ENCODE assay signal across 9 cellular contexts in genomic region chrX:71285929-71286328, GRCh38. TPM values are rescaled to one million over a fixed set of nuclear protein-coding genes. Genes with fewer than 3 reads are reported as not detected.
DNase-seq lines count a peak whose midpoint lies in the region; ATAC-seq, FAIRE-seq and TF ChIP-seq lines count a peak whose summit lies in the region.
"Had no signal": no experiment of that assay in that cellular context is flagged by ENCODE, and none has a peak within 500 bp of the region (broad histone marks: within the 10 kb centered on the region; RNA-seq: fewer than 3 reads in every experiment).

No MANE protein-coding gene starts in this region.

- POLR2A ChIA-PET in IMR-90 (lab: Charles Lee; ENCODE audit: unreplicated experiment) = no interaction called here
- POLR2A ChIA-PET in GM12878 (lab: Charles Lee) = no interaction called here

- TF ChIP-seq POLR2A in IMR-90 (IDR thresholded peaks at IDR 0.05; ENCODE audit: low read depth, low read length) (no peak), GM12878 (IDR thresholded peaks at IDR 0.05; ENCODE audit: low read depth, low read length) (no peak)

- H3K23ac ChIP-seq in IMR-90 (ENCODE audit: low read depth, low read length) = no peak overlapping the region

- no peak overlapping the region for H3K27ac Mint-ChIP-seq in mesothelial cell of epicardium

- peak overlapping the region; percentile 63 to 82 (median 73); a peak in 19 of 20 replicates for H3K4me3 ChIP-seq in BLaER1 treated with 17β-estradiol and CSF1 and Interleukin-3, amounts not matched to agents 10 nM and 100 nM
- peak overlapping the region; percentile 22 for H3K4me3 ChIP-seq in IMR-90 (ENCODE audit: insufficient read depth, low read depth, low read length)
- peak overlapping the region; percentile 78 for H3K4me3 ChIP-seq in GM12878

- H3K27me3 Mint-ChIP-seq in mesothelial cell of epicardium (ENCODE audit: low read depth) = no peaks in the 10 kb centered on the region

- peaks cover 0 to 30% (median 10%) of the 10 kb centered on the region in 11 experiments; a peak in 12 of 22 replicates for H3K9me3 ChIP-seq in BLaER1 treated with 17β-estradiol and CSF1 and Interleukin-3, amounts not matched to agents 10 nM and 100 nM (replicated peaks in 1 of 11)
- no peaks in the 10 kb centered on the region; the same call in 1 of the 2 replicates for H3K9me3 ChIP-seq in IMR-90 (ENCODE audit: control insufficient read depth, insufficient read depth, low read length)
- H3K9me3 ChIP-seq in GM12878 (replicated peaks; ENCODE audit: control insufficient read depth, insufficient read depth, low read length) = no peaks in the 10 kb centered on the region; the same call in 2 of the 3 replicates

- peak overlapping the region; percentile 54 to 84 (median 69); a peak in 21 of 22 replicates for H3K4me2 ChIP-seq in BLaER1 treated with 17β-estradiol and CSF1 and Interleukin-3, amounts not matched to agents 10 nM and 100 nM
- peak overlapping the region; percentile 52; the same call in 1 of the 2 replicates for H3K4me2 ChIP-seq in IMR-90 (ENCODE audit: low read depth, low read length)
- H3K4me2 ChIP-seq in GM12878 (ENCODE audit: control insufficient read depth, insufficient read depth) = peak overlapping the region; percentile 60

- no peak overlapping the region for H2AK5ac ChIP-seq in IMR-90 (ENCODE audit: low read depth, low read length)

- no peak overlapping the region for H3K14ac ChIP-seq in IMR-90 (replicated peaks; ENCODE audit: low read depth, low read length)

- FAIRE-seq in GM12878 (lab: Jason Lieb, UNC) = no peak

- intact Hi-C loops in IMR-90 (cut with micrococcal nuclease) = loop anchor here (2.0 kb wide), 2 partner anchors 31 to 103 kb away; partner anchors contain the start of gene ZMYM3
- intact Hi-C loops in GM12878 (cut with micrococcal nuclease; ENCODE audit: unreplicated experiment) = loop anchor here (2.0 to 10.0 kb wide), 2 partner anchors 89 to 191 kb away; partner anchors contain the start of gene FOXO4

- no peak overlapping the region for H2AK9ac ChIP-seq in IMR-90 (replicated peaks; ENCODE audit: low read depth, low read length, poor library complexity)

- H3K9ac ChIP-seq in BLaER1 treated with 17β-estradiol and CSF1 and Interleukin-3, amounts not matched to agents 10 nM and 100 nM = peak overlapping the region; percentile 35 to 99 (median 97); a peak in 11 of 22 replicates
- H3K9ac ChIP-seq in IMR-90 (ENCODE audit: low read depth, low read length) = no peak overlapping the region; the same call in 1 of the 2 replicates
- no peak overlapping the region for H3K9ac ChIP-seq in GM12878 (ENCODE audit: control insufficient read depth, insufficient read depth, low read length)

- H2BK15ac ChIP-seq in IMR-90 (ENCODE audit: low read depth, low read length) = no peak overlapping the region

- in situ Hi-C loops in IMR-90 (cut with MboI; ENCODE audit: low sequenced_read_pairs) (no loop called here), GM12878 (cut with MboI) (no loop called here)

- peaks cover 4 to 61% (median 42%) of the 10 kb centered on the region in 11 experiments; a peak in 19 of 22 replicates for H3K27me3 ChIP-seq in BLaER1 treated with 17β-estradiol and CSF1 and Interleukin-3, amounts not matched to agents 10 nM and 100 nM
- H3K27me3 ChIP-seq in IMR-90 (ENCODE audit: control insufficient read depth, insufficient read depth, low read length) (no peaks in the 10 kb centered on the region), GM12878 (replicated peaks in 1 of 2; ENCODE audit: control insufficient read depth in 2 of 2, insufficient read depth in 2 of 2, low read length in 1 of 2) (no peaks in the 10 kb centered on the region)

- RAD21 ChIA-PET in GM12878 (lab: Charles Lee; ENCODE audit: unreplicated experiment) = interaction anchor here (1.2 kb wide), 1 partner anchor 88 kb away, joined by 3 read pairs; no protein-coding TSS in a partner anchor

- no peak overlapping the region for H3K56ac ChIP-seq in IMR-90 (ENCODE audit: extremely low read depth, insufficient read depth, low read length)

- BruUV-seq in IMR-90 (replicated peaks; lab: Mats Ljungman, UMichigan) (no TSS peak), GM12878 (replicated peaks; lab: Mats Ljungman, UMichigan) (no TSS peak)

- no peak overlapping the region for H4K8ac ChIP-seq in IMR-90 (ENCODE audit: low read depth in 2 of 2, low read length in 2 of 2)

- TF ChIP-seq RAD21 in IMR-90 (IDR thresholded peaks at IDR 0.05; ENCODE audit: low read length) = no peak
- no peak for TF ChIP-seq RAD21 in GM12878 (IDR thresholded peaks at IDR 0.05; ENCODE audit: insufficient read depth, low read depth, low read length)

- H3K4ac ChIP-seq in IMR-90 (ENCODE audit: low read depth, low read length) = no peak overlapping the region

- H2BK5ac ChIP-seq in IMR-90 (ENCODE audit: low read depth, low read length, poor library complexity, severe bottlenecking) = no peak overlapping the region

- SMC1A ChIA-PET in GM12878 (lab: Charles Lee; ENCODE audit: uncharacterized antibody, unreplicated experiment) = no interaction called here

- no peak overlapping the region for H4K5ac ChIP-seq in IMR-90 (ENCODE audit: low read depth, low read length)

- no peak for DNase-seq in IMR-90
- no peak for DNase-seq in GM12878 (ENCODE audit: low read depth, low spot score)
- DNase-seq in mesothelial cell of epicardium (ENCODE audit: low spot score in 2 of 2, unreplicated experiment in 2 of 2) = no peak
- DNase-seq in activated gamma-delta T cell (lab: John Stamatoyannopoulos, UW) = no peak
- no peak for DNase-seq in C1 segment of cervical spinal cord (lab: John Stamatoyannopoulos, UW)
- no peak for DNase-seq in HuH-7 (ENCODE audit: low spot score)
- DNase-seq: retina had no signal

- no peak overlapping the region for H4K91ac ChIP-seq in IMR-90 (ENCODE audit: insufficient read depth, low read depth, low read length)

- TF ChIP-seq CTCF in IMR-90 (conservative IDR thresholded peaks at IDR 0.05; ENCODE audit: low read depth, low read length) = no peak
- TF ChIP-seq CTCF in GM12878 (IDR thresholded peaks at IDR 0.05 in 2 of 3, conservative IDR thresholded peaks at IDR 0.05 in 1 of 3; ENCODE audit: control insufficient read depth in 2 of 3, extremely low read depth in 1 of 3, insufficient read depth in 1 of 3, low read depth in 3 of 3, low read length in 3 of 3) = no peak
- TF ChIP-seq CTCF in mesothelial cell of epicardium (IDR thresholded peaks at IDR 0.05; ENCODE audit: unreplicated experiment) = no peak

- no peak for TF ChIP-seq EP300 in GM12878 (IDR thresholded peaks at IDR 0.05; ENCODE audit: borderline replicate concordance in 1 of 2, control insufficient read depth in 1 of 2, low read depth in 2 of 2, low read length in 2 of 2)

- H3K9me3 Mint-ChIP-seq in mesothelial cell of epicardium = peaks cover 5% of the 10 kb centered on the region

- H2BK20ac ChIP-seq in IMR-90 (ENCODE audit: low read depth, low read length) = no peak overlapping the region

- H3K27ac ChIP-seq in BLaER1 treated with 17β-estradiol and CSF1 and Interleukin-3, amounts not matched to agents 10 nM and 100 nM = no peak overlapping the region
- H3K27ac ChIP-seq in IMR-90 (ENCODE audit: insufficient read depth, low read length) = no peak overlapping the region
- H3K27ac ChIP-seq in GM12878 (ENCODE audit: control insufficient read depth, insufficient read depth) = no peak overlapping the region

- H4K20me1 ChIP-seq in BLaER1 treated with 17β-estradiol and CSF1 and Interleukin-3, amounts not matched to agents 10 nM and 100 nM = peaks cover 62 to 72% (median 69%) of the 10 kb centered on the region in 11 experiments
- peaks cover 51% of the 10 kb centered on the region for H4K20me1 ChIP-seq in IMR-90 (ENCODE audit: insufficient read depth, low read length)
- no peaks in the 10 kb centered on the region for H4K20me1 ChIP-seq in GM12878 (ENCODE audit: control insufficient read depth, insufficient read depth)

- no peaks in the 10 kb centered on the region for H3K9me1 ChIP-seq in IMR-90 (ENCODE audit: insufficient read depth, low read length)

- dilution Hi-C loops in IMR-90 (cut with HindIII; ENCODE audit: low sequenced_read_pairs, unreplicated experiment) = no loop called here

- peaks cover 3 to 17% (median 12%) of the 10 kb centered on the region in 10 experiments; a peak in 10 of 20 replicates for H3K4me1 ChIP-seq in BLaER1 treated with 17β-estradiol and CSF1 and Interleukin-3, amounts not matched to agents 10 nM and 100 nM
- H3K4me1 ChIP-seq in IMR-90 (ENCODE audit: control insufficient read depth, insufficient read depth, low read length) (no peaks in the 10 kb centered on the region), GM12878 (ENCODE audit: control insufficient read depth, insufficient read depth, low read length) (peaks cover 4% of the 10 kb centered on the region)

- no peak overlapping the region for H2AFZ ChIP-seq in IMR-90 (replicated peaks; ENCODE audit: low read length, poor library complexity)
- no peak overlapping the region for H2AFZ ChIP-seq in GM12878 (ENCODE audit: control insufficient read depth, low read depth, low read length)

- peaks cover 9% of the 10 kb centered on the region for H3K36me3 Mint-ChIP-seq in mesothelial cell of epicardium

- H3K4me1 Mint-ChIP-seq in mesothelial cell of epicardium = peaks cover 8% of the 10 kb centered on the region

- H2BK120ac ChIP-seq in IMR-90 (ENCODE audit: low read depth, low read length) = no peak overlapping the region

- peaks cover 0 to 4% of the 10 kb centered on the region in 2 experiments; a peak in 1 of 4 replicates for H3K79me1 ChIP-seq in IMR-90 (ENCODE audit: low read depth in 1 of 2, low read length in 2 of 2)

- peaks cover 11 to 62% (median 39%) of the 10 kb centered on the region in 11 experiments; a peak in 21 of 22 replicates for H3K36me3 ChIP-seq in BLaER1 treated with 17β-estradiol and CSF1 and Interleukin-3, amounts not matched to agents 10 nM and 100 nM
- H3K36me3 ChIP-seq in IMR-90 (ENCODE audit: control insufficient read depth, insufficient read depth, low read length) = peaks cover 11% of the 10 kb centered on the region
- no peaks in the 10 kb centered on the region; a peak in 1 of 4 replicates for H3K36me3 ChIP-seq in GM12878 (ENCODE audit: control insufficient read depth in 2 of 2, insufficient read depth in 2 of 2, low read length in 1 of 2)

- no peak for ATAC-seq in IMR-90 (ENCODE audit: low read depth)
- no peak for ATAC-seq in GM12878
- ATAC-seq in GM18868 (IDR thresholded peaks at IDR 0.05; ENCODE audit: unreplicated experiment) = no peak

- no peak overlapping the region for H3K18ac ChIP-seq in IMR-90 (ENCODE audit: low read depth, low read length)

- peak overlapping the region; percentile 93 for H3K4me3 Mint-ChIP-seq in mesothelial cell of epicardium

- peaks cover 58% of the 10 kb centered on the region for H3K79me2 ChIP-seq in GM12878 (ENCODE audit: control insufficient read depth, insufficient read depth, low read length)

- CTCF ChIA-PET in IMR-90 (lab: Yijun Ruan, JAX) = no interaction called here
- CTCF ChIA-PET in GM12878 (lab: Yijun Ruan, JAX) = no interaction called here

RNA-seq across cellular contexts. Expression of gene NONO, which starts 2.5 kb away (rescaled TPM):
- total RNA-seq in IMR-90 (2012; rRNA removed) (444 and 609 TPM in 2 replicates), GM12878 (2014; rRNA removed) (376 and 404 TPM in 2 replicates), GM12878 (2014; rRNA removed; fragmentation: Illumina TruSeq; extraction: Trizol) (418 and 433 TPM in 2 replicates), GM12878 (2021) (395 and 417 TPM in 2 replicates), mesothelial cell of epicardium (611 to 640 TPM (median 632 TPM) in 3 replicates)
- polyA plus RNA-seq in IMR-90 (2012; rRNA removed) (199 and 308 TPM in 2 replicates), GM12878 (2011; rRNA removed) (329 and 505 TPM in 2 replicates), GM12878 (2014; fragmentation: Illumina TruSeq; extraction: Trizol) (484 and 509 TPM in 2 replicates), GM12878 (2014; fragmentation: Nextera tagmentation; extraction: Ambion mirVana) (100 to 1,000 TPM; 206 to 359 TPM), GM12878 (2014; rRNA removed) (312 and 313 TPM in 2 replicates), GM12878 (2016; fragmentation: Nextera tagmentation; extraction: Ambion mirVana) (100 to 1,000 TPM; 350 to 371 TPM)
- 80.7 and 118 TPM in 2 replicates for polyA plus RNA-seq in IMR-90 (2012; cell fraction: cytosol; rRNA removed)
- polyA plus RNA-seq in IMR-90 (2012; cell fraction: nucleus; rRNA removed; ENCODE audit: low replicate concordance) = 119 and 311 TPM in 2 replicates
- 394 and 421 TPM in 2 replicates for total RNA-seq in GM12878 (2013; cell fraction: nucleolus; rRNA removed)
- 222 TPM for polyA plus RNA-seq in GM12878 (2011; ENCODE audit: low read depth)
- polyA plus RNA-seq in GM12878 (2011; cell fraction: cytosol; rRNA removed) = 404 and 494 TPM in 2 replicates
- 466 and 564 TPM in 2 replicates for polyA plus RNA-seq in GM12878 (2011; cell fraction: nucleus; rRNA removed)
- polyA plus RNA-seq in GM12878 (2012) = 264 and 294 TPM in 2 replicates
- 304 and 385 TPM in 2 replicates for polyA minus RNA-seq in GM12878 (2011; rRNA and poly(A)+ RNA removed)
- 130 and 170 TPM in 2 replicates for polyA minus RNA-seq in GM12878 (2011; cell fraction: cytosol; rRNA and poly(A)+ RNA removed)
- 66.3 and 122 TPM in 2 replicates for polyA minus RNA-seq in GM12878 (2011; cell fraction: nucleus; rRNA and poly(A)+ RNA removed)

RNA-seq across cellular contexts. Expression of gene ITGB1BP2, which starts 15.6 kb away (rescaled TPM):
- 1.7 and 3.0 TPM in 2 replicates for total RNA-seq in IMR-90 (2012; rRNA removed)
- polyA plus RNA-seq in IMR-90 (2012; rRNA removed) = 3.0 and 3.5 TPM in 2 replicates
- polyA plus RNA-seq in IMR-90 (2012; cell fraction: cytosol; rRNA removed) = 1.0 and 2.5 TPM in 2 replicates
- 4.8 and 9.0 TPM in 2 replicates for polyA plus RNA-seq in IMR-90 (2012; cell fraction: nucleus; rRNA removed; ENCODE audit: low replicate concordance)
- 16.3 and 21.8 TPM in 2 replicates for total RNA-seq in GM12878 (2013; cell fraction: nucleolus; rRNA removed)
- 2.1 and 2.3 TPM in 2 replicates for total RNA-seq in GM12878 (2014; rRNA removed)
- total RNA-seq in GM12878 (2014; rRNA removed; fragmentation: Illumina TruSeq; extraction: Trizol) = 1.8 TPM in 2 replicates
- total RNA-seq in GM12878 (2021) = 2.0 and 2.2 TPM in 2 replicates
- 1.8 TPM for polyA plus RNA-seq in GM12878 (2011; ENCODE audit: low read depth)
- 2.9 and 3.3 TPM in 2 replicates for polyA plus RNA-seq in GM12878 (2011; rRNA removed)
- 1.8 and 1.9 TPM in 2 replicates for polyA plus RNA-seq in GM12878 (2011; cell fraction: cytosol; rRNA removed)
- 18.5 and 22.1 TPM in 2 replicates for polyA plus RNA-seq in GM12878 (2011; cell fraction: nucleus; rRNA removed)
- 1.6 and 2.3 TPM in 2 replicates for polyA plus RNA-seq in GM12878 (2012)
- polyA plus RNA-seq in GM12878 (2014; fragmentation: Illumina TruSeq; extraction: Trizol) = 1.0 and 1.6 TPM in 2 replicates
- 1 to 10 TPM in 1 of 2 experiments, under 1 TPM in 1; 0.50 to 1.3 TPM for polyA plus RNA-seq in GM12878 (2014; fragmentation: Nextera tagmentation; extraction: Ambion mirVana)
- polyA plus RNA-seq in GM12878 (2014; rRNA removed) = 2.3 and 3.1 TPM in 2 replicates
- polyA plus RNA-seq in GM12878 (2016; fragmentation: Nextera tagmentation; extraction: Ambion mirVana) = under 1 TPM; 0.55 to 0.82 TPM
- 5.6 and 6.7 TPM in 2 replicates for polyA minus RNA-seq in GM12878 (2011; rRNA and poly(A)+ RNA removed)
- polyA minus RNA-seq in GM12878 (2011; cell fraction: cytosol; rRNA and poly(A)+ RNA removed) = 0.83 TPM in 1 of 2 replicates, not detected in the other
- polyA minus RNA-seq in GM12878 (2011; cell fraction: nucleus; rRNA and poly(A)+ RNA removed) = 5.2 and 15.5 TPM in 2 replicates
- 3.7 to 4.4 TPM (median 3.7 TPM) in 3 replicates for total RNA-seq in mesothelial cell of epicardium

RNA-seq across cellular contexts. Expression of gene ZMYM3, which starts 32.0 kb away (rescaled TPM):
- total RNA-seq in IMR-90 (2012; rRNA removed) (8.3 and 10.0 TPM in 2 replicates), GM12878 (2014; rRNA removed) (12.6 and 14.5 TPM in 2 replicates), GM12878 (2014; rRNA removed; fragmentation: Illumina TruSeq; extraction: Trizol) (9.9 and 10.1 TPM in 2 replicates), GM12878 (2021) (27.4 and 28.1 TPM in 2 replicates), mesothelial cell of epicardium (97.4 to 97.9 TPM (median 97.6 TPM) in 3 replicates)
- polyA plus RNA-seq in IMR-90 (2012; rRNA removed) (26.0 and 28.1 TPM in 2 replicates), GM12878 (2011; rRNA removed) (9.0 and 19.6 TPM in 2 replicates), GM12878 (2014; fragmentation: Illumina TruSeq; extraction: Trizol) (18.6 and 20.3 TPM in 2 replicates), GM12878 (2014; fragmentation: Nextera tagmentation; extraction: Ambion mirVana) (1 to 10 TPM; 2.3 to 5.1 TPM), GM12878 (2014; rRNA removed) (19.8 and 20.0 TPM in 2 replicates), GM12878 (2016; fragmentation: Nextera tagmentation; extraction: Ambion mirVana) (1 to 10 TPM; 9.6 to 10.0 TPM)
- polyA plus RNA-seq in IMR-90 (2012; cell fraction: cytosol; rRNA removed) = 13.7 and 18.7 TPM in 2 replicates
- 45.6 and 54.8 TPM in 2 replicates for polyA plus RNA-seq in IMR-90 (2012; cell fraction: nucleus; rRNA removed; ENCODE audit: low replicate concordance)
- total RNA-seq in GM12878 (2013; cell fraction: nucleolus; rRNA removed) = 51.1 and 53.3 TPM in 2 replicates
- 13.6 TPM for polyA plus RNA-seq in GM12878 (2011; ENCODE audit: low read depth)
- 22.3 and 26.0 TPM in 2 replicates for polyA plus RNA-seq in GM12878 (2011; cell fraction: cytosol; rRNA removed)
- 80.6 and 110 TPM in 2 replicates for polyA plus RNA-seq in GM12878 (2011; cell fraction: nucleus; rRNA removed)
- 18.0 and 22.7 TPM in 2 replicates for polyA plus RNA-seq in GM12878 (2012)
- 23.0 and 27.0 TPM in 2 replicates for polyA minus RNA-seq in GM12878 (2011; rRNA and poly(A)+ RNA removed)
- 14.2 and 15.6 TPM in 2 replicates for polyA minus RNA-seq in GM12878 (2011; cell fraction: cytosol; rRNA and poly(A)+ RNA removed)
- 22.5 and 27.5 TPM in 2 replicates for polyA minus RNA-seq in GM12878 (2011; cell fraction: nucleus; rRNA and poly(A)+ RNA removed)

Comparison
In these comparisons a context has a peak if more than half of its experiments do, and no peak if none do; other contexts are left out.
1. H3K4me3 ChIP-seq: peak in every context shown above with its lines; median percentile 78 in GM12878; 73 in BLaER1 treated with 17β-estradiol and CSF1 and Interleukin-3, amounts not matched to agents 10 nM and 100 nM; 22 in IMR-90.
2. H3K9ac ChIP-seq: peak in BLaER1 treated with 17β-estradiol and CSF1 and Interleukin-3, amounts not matched to agents 10 nM and 100 nM (11 of 11); none in IMR-90 (single experiment) and GM12878 (single experiment).
3. Peak in every context shown above with its lines, with median percentiles within 50 percentile points of each other: H3K4me2 ChIP-seq.